Comparison of ENCODE assay signal across 7 cellular contexts in genomic region chr1:19585507-19585906, GRCh38.
"Had no signal": no experiment of that assay in that cellular context is flagged by ENCODE, and none has a peak within 500 bp of the region (broad histone marks: within the 10 kb centered on the region; RNA-seq: fewer than 3 reads in every experiment).

No MANE protein-coding gene starts in this region.

- H3K4me2 ChIP-seq: KMS-11 had no signal

- FAIRE-seq: HepG2, HTR-8/SVneo had no signal

- ATAC-seq: HepG2 had no signal

- H3K9ac ChIP-seq: KMS-11 had no signal

- DNase-seq: IMR-90, KBM-7, KG1 had no signal

- H3K27ac ChIP-seq: HL-60, KMS-11 had no signal
